Comparison of ENCODE assay signal across 13 cellular contexts in the genomic region with DNA sequence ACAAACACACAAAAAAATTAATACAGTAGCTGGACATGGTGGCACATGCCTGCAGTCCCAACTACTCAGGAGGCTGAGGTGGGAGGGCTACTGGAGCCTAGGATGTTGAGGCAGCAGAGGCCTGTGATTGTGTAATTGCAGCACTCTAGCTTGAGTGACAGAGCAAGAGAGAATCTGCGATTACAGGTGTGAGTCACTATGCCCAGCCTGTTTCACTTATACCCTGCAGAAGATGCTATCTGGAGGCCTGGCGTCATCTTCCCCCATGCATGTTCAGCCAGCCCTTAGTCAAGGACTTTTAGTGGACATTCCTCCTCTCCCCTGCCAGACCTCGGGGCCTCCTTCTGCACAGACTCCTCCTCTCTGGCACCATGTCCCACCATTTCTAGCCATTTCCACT. TPM values are rescaled to one million over a fixed set of nuclear protein-coding genes. Genes with fewer than 3 reads are reported as not detected.
DNase-seq lines count a peak whose midpoint lies in the region; ATAC-seq and TF ChIP-seq lines count a peak whose summit lies in the region.
"Had no signal": no experiment of that assay in that cellular context is flagged by ENCODE, and none has a peak within 500 bp of the region (broad histone marks: within the 10 kb centered on the region; RNA-seq: fewer than 3 reads in every experiment).

No MANE protein-coding gene starts in this region.

- intact Hi-C loops in IMR-90 (cut with micrococcal nuclease) (no loop called here), ovary (cut with DNase I) (no loop called here)

- H3K9me3 ChIP-seq in IMR-90 (ENCODE audit: control insufficient read depth, insufficient read depth, low read length) (no peaks in the 10 kb centered on the region), osteoblast (ENCODE audit: low read depth, low read length) (no peaks in the 10 kb centered on the region), ovary (no peaks in the 10 kb centered on the region), MM.1S (replicated peaks; ENCODE audit: insufficient read depth, low read length) (no peaks in the 10 kb centered on the region)
- H3K9me3 ChIP-seq: ascending aorta; BLaER1 treated with 17β-estradiol and CSF1 and Interleukin-3, amounts not matched to agents 10 nM and 100 nM; gastrocnemius medialis had no signal

- H3K27ac ChIP-seq in IMR-90 (ENCODE audit: insufficient read depth, low read length) (no peak overlapping the region), osteoblast (ENCODE audit: low read depth, low read length) (no peak overlapping the region), ovary (no peak overlapping the region), MM.1S (ENCODE audit: low read length) (no peak overlapping the region)
- H3K27ac ChIP-seq: ascending aorta; BLaER1 treated with 17β-estradiol and CSF1 and Interleukin-3, amounts not matched to agents 10 nM and 100 nM; gastrocnemius medialis had no signal

- H3K4me2 ChIP-seq in IMR-90 (ENCODE audit: low read depth, low read length) (no peak overlapping the region), osteoblast (ENCODE audit: insufficient read depth, low read length) (no peak overlapping the region), MM.1S (ENCODE audit: low read depth, low read length) (no peak overlapping the region)
- H3K4me2 ChIP-seq: BLaER1 treated with 17β-estradiol and CSF1 and Interleukin-3, amounts not matched to agents 10 nM and 100 nM had no signal

- H2AK5ac ChIP-seq in IMR-90 (ENCODE audit: low read depth, low read length): no peak overlapping the region

- no peak overlapping the region for H4K8ac ChIP-seq in IMR-90 (ENCODE audit: low read depth in 2 of 2, low read length in 2 of 2)

- no peak overlapping the region for H3K14ac ChIP-seq in IMR-90 (replicated peaks; ENCODE audit: low read depth, low read length)

- no peak overlapping the region for H3K18ac ChIP-seq in IMR-90 (ENCODE audit: low read depth, low read length)

- dilution Hi-C loops in IMR-90 (cut with HindIII; ENCODE audit: low sequenced_read_pairs, unreplicated experiment): no loop called here

- no peak overlapping the region for H3K4ac ChIP-seq in IMR-90 (ENCODE audit: low read depth, low read length)

- no peaks in the 10 kb centered on the region for H3K79me1 ChIP-seq in IMR-90 (ENCODE audit: low read depth in 1 of 2, low read length in 2 of 2)

- H2AFZ ChIP-seq in IMR-90 (replicated peaks; ENCODE audit: low read length, poor library complexity): no peak overlapping the region
- no peak overlapping the region for H2AFZ ChIP-seq in osteoblast (ENCODE audit: low read length)
- no peak overlapping the region for H2AFZ ChIP-seq in MM.1S (ENCODE audit: low read length)

- H3K9ac ChIP-seq in IMR-90 (ENCODE audit: low read depth, low read length) (no peak overlapping the region), MM.1S (ENCODE audit: low read length) (no peak overlapping the region)
- H3K9ac ChIP-seq: BLaER1 treated with 17β-estradiol and CSF1 and Interleukin-3, amounts not matched to agents 10 nM and 100 nM had no signal

- H4K5ac ChIP-seq in IMR-90 (ENCODE audit: low read depth, low read length): no peak overlapping the region

- no peak overlapping the region for H2AK9ac ChIP-seq in IMR-90 (replicated peaks; ENCODE audit: low read depth, low read length, poor library complexity)

- no peak overlapping the region for H4K91ac ChIP-seq in IMR-90 (ENCODE audit: insufficient read depth, low read depth, low read length)

- H3K23ac ChIP-seq in IMR-90 (ENCODE audit: low read depth, low read length): no peak overlapping the region

- H3K79me2 ChIP-seq in osteoblast (ENCODE audit: insufficient read depth, low read length): no peaks in the 10 kb centered on the region
- H3K79me2 ChIP-seq in MM.1S (ENCODE audit: low read length): no peaks in the 10 kb centered on the region

- no peak overlapping the region for H2BK120ac ChIP-seq in IMR-90 (ENCODE audit: low read depth, low read length)

- no peak for TF ChIP-seq EP300 in ovary (IDR thresholded peaks at IDR 0.05)

- TF ChIP-seq CTCF in IMR-90 (conservative IDR thresholded peaks at IDR 0.05; ENCODE audit: low read depth, low read length) (no peak), cardiac fibroblast (IDR thresholded peaks at IDR 0.05; ENCODE audit: low read depth, low read length) (no peak), osteoblast (IDR thresholded peaks at IDR 0.05; ENCODE audit: extremely low read depth, low read depth, low read length) (no peak), ovary (IDR thresholded peaks at IDR 0.05) (no peak), MM.1S (IDR thresholded peaks at IDR 0.05; ENCODE audit: low read length) (no peak)

- no peak overlapping the region for H3K56ac ChIP-seq in IMR-90 (ENCODE audit: extremely low read depth, insufficient read depth, low read length)

- H2BK5ac ChIP-seq in IMR-90 (ENCODE audit: low read depth, low read length, poor library complexity, severe bottlenecking): no peak overlapping the region

- no peaks in the 10 kb centered on the region for H3F3A ChIP-seq in MM.1S (ENCODE audit: insufficient read depth, low read length)

- BruUV-seq in IMR-90 (replicated peaks; lab: Mats Ljungman, UMichigan): no TSS peak

- no peaks in the 10 kb centered on the region for H3K4me1 ChIP-seq in IMR-90 (ENCODE audit: control insufficient read depth, insufficient read depth, low read length)
- no peaks in the 10 kb centered on the region for H3K4me1 ChIP-seq in osteoblast (ENCODE audit: insufficient read depth, low read length)
- H3K4me1 ChIP-seq in ovary (ENCODE audit: insufficient read depth): no peaks in the 10 kb centered on the region
- H3K4me1 ChIP-seq in MM.1S (ENCODE audit: low read length): peaks cover 3% of the 10 kb centered on the region; the same call in 1 of the 2 replicates
- H3K4me1 ChIP-seq: ascending aorta; BLaER1 treated with 17β-estradiol and CSF1 and Interleukin-3, amounts not matched to agents 10 nM and 100 nM; gastrocnemius medialis had no signal

- in situ Hi-C loops in IMR-90 (cut with MboI; ENCODE audit: low sequenced_read_pairs): no loop called here

- no peaks in the 10 kb centered on the region for H3K9me1 ChIP-seq in IMR-90 (ENCODE audit: insufficient read depth, low read length)

- POLR2A ChIA-PET in IMR-90 (lab: Charles Lee; ENCODE audit: unreplicated experiment): no interaction called here

- peak; percentile 21 for DNase-seq in activated CD4-positive, alpha-beta T cell treated with anti-CD3 and anti-CD28 coated beads for 48 hours
- DNase-seq in activated CD4-positive, alpha-beta T cell treated with anti-CD3 and anti-CD28 coated beads for 4 hours: no peak
- DNase-seq in IMR-90 (peak; percentile 66), cardiac fibroblast (ENCODE audit: low read depth in 2 of 2) (peak; percentile 73 to 82), osteoblast (ENCODE audit: insufficient read length, low spot score, missing footprints) (peak; percentile 49), ovary (no peak), hepatic stellate cell (ENCODE audit: low spot score) (no peak), MM.1S (no peak)
- DNase-seq: activated CD4-positive, alpha-beta T cell treated with anti-CD3 and anti-CD28 coated beads, Interleukin-2, amount 10 ng/mL, durations not matched to agents 7 days and 5 days; gastrocnemius medialis had no signal

- no peaks in the 10 kb centered on the region for H4K20me1 ChIP-seq in IMR-90 (ENCODE audit: insufficient read depth, low read length)
- H4K20me1 ChIP-seq in osteoblast (ENCODE audit: insufficient read depth, low read length): no peaks in the 10 kb centered on the region
- no peaks in the 10 kb centered on the region for H4K20me1 ChIP-seq in MM.1S (ENCODE audit: insufficient read depth, low read length)
- H4K20me1 ChIP-seq: BLaER1 treated with 17β-estradiol and CSF1 and Interleukin-3, amounts not matched to agents 10 nM and 100 nM had no signal

- no peaks in the 10 kb centered on the region for H3K27me3 ChIP-seq in IMR-90 (ENCODE audit: control insufficient read depth, insufficient read depth, low read length)
- H3K27me3 ChIP-seq in osteoblast (ENCODE audit: insufficient read depth, low read length): no peaks in the 10 kb centered on the region
- no peaks in the 10 kb centered on the region for H3K27me3 ChIP-seq in ovary
- no peaks in the 10 kb centered on the region for H3K27me3 ChIP-seq in MM.1S (replicated peaks; ENCODE audit: insufficient read depth, low read length)
- H3K27me3 ChIP-seq: ascending aorta; BLaER1 treated with 17β-estradiol and CSF1 and Interleukin-3, amounts not matched to agents 10 nM and 100 nM; gastrocnemius medialis had no signal

- no peak; the same call in 1 of the 2 replicates for ATAC-seq in IMR-90 (ENCODE audit: low read depth)
- ATAC-seq: gastrocnemius medialis had no signal

- CTCF ChIA-PET in IMR-90 (lab: Yijun Ruan, JAX): no interaction called here

- no peak overlapping the region for H3K4me3 ChIP-seq in IMR-90 (ENCODE audit: insufficient read depth, low read depth, low read length)
- H3K4me3 ChIP-seq in cardiac fibroblast (replicated peaks in 1 of 2; ENCODE audit: low read depth in 2 of 2, low read length in 2 of 2): no peak overlapping the region
- H3K4me3 ChIP-seq in osteoblast (ENCODE audit: insufficient read depth, low read length): no peak overlapping the region
- no peak overlapping the region for H3K4me3 ChIP-seq in ovary
- H3K4me3 ChIP-seq in MM.1S (ENCODE audit: low read length): no peak overlapping the region
- H3K4me3 ChIP-seq: ascending aorta; BLaER1 treated with 17β-estradiol and CSF1 and Interleukin-3, amounts not matched to agents 10 nM and 100 nM; gastrocnemius medialis; skin epidermis had no signal

- H3K36me3 ChIP-seq in IMR-90 (ENCODE audit: control insufficient read depth, insufficient read depth, low read length) (no peaks in the 10 kb centered on the region), osteoblast (ENCODE audit: insufficient read depth, low read length) (no peaks in the 10 kb centered on the region), ovary (no peaks in the 10 kb centered on the region), MM.1S (replicated peaks; ENCODE audit: insufficient read depth, low read length) (no peaks in the 10 kb centered on the region)
- H3K36me3 ChIP-seq: ascending aorta; BLaER1 treated with 17β-estradiol and CSF1 and Interleukin-3, amounts not matched to agents 10 nM and 100 nM; gastrocnemius medialis had no signal

- H2BK20ac ChIP-seq in IMR-90 (ENCODE audit: low read depth, low read length): no peak overlapping the region

- 0% methylated on average over 1 of the region's 3 CpGs; no CpG with 5 or more reads in 1 of the 2 experiments for WGBS in IMR-90 (ENCODE audit: extremely low coverage in 2 of 2, insufficient read length in 1 of 2), 2 experiments
- 44 to 59% (median 49%) methylated on average over 3 of the region's 3 CpGs for WGBS in ovary, 3 donors

- no peak for TF ChIP-seq POLR2A in IMR-90 (IDR thresholded peaks at IDR 0.05; ENCODE audit: low read depth, low read length)
- TF ChIP-seq POLR2A in ovary (IDR thresholded peaks at IDR 0.05): no peak

- no peaks in the 10 kb centered on the region for H3K9me2 ChIP-seq in MM.1S (replicated peaks; ENCODE audit: insufficient read depth, low read length)

- no peak for TF ChIP-seq RAD21 in IMR-90 (IDR thresholded peaks at IDR 0.05; ENCODE audit: low read length)

- H2BK15ac ChIP-seq in IMR-90 (ENCODE audit: low read depth, low read length): no peak overlapping the region

RNA-seq across cellular contexts. Expression of gene RCC2, which starts 36.3 kb away (rescaled TPM):
- total RNA-seq in IMR-90 (2012; rRNA removed) (24.0 and 24.2 TPM in 2 replicates), osteoblast (61.9 and 71.3 TPM in 2 replicates), ovary (10 to 100 TPM; 15.3 to 52.2 (median 41.0) TPM)
- polyA plus RNA-seq in IMR-90 (2012; rRNA removed) (38.9 and 43.5 TPM in 2 replicates), ovary (10 to 100 TPM; 28.1 to 28.3 TPM)
- polyA plus RNA-seq in IMR-90 (2012; cell fraction: cytosol; rRNA removed): 33.7 and 55.9 TPM in 2 replicates
- polyA plus RNA-seq in IMR-90 (2012; cell fraction: nucleus; rRNA removed; ENCODE audit: low replicate concordance): 83.0 and 140 TPM in 2 replicates

Comparison
In these comparisons a context has a peak if more than half of its experiments do, and no peak if none do; other contexts are left out.
1. DNase-seq: peak in activated CD4-positive, alpha-beta T cell treated with anti-CD3 and anti-CD28 coated beads for 48 hours (single experiment), IMR-90 (single experiment), cardiac fibroblast (2 of 2) and osteoblast (single experiment); none in activated CD4-positive, alpha-beta T cell treated with anti-CD3 and anti-CD28 coated beads for 4 hours (0 of 2), ovary (0 of 5), hepatic stellate cell (single experiment) and MM.1S (single experiment).